Comparison of ENCODE assay signal across 1 cellular context in the genomic region with DNA sequence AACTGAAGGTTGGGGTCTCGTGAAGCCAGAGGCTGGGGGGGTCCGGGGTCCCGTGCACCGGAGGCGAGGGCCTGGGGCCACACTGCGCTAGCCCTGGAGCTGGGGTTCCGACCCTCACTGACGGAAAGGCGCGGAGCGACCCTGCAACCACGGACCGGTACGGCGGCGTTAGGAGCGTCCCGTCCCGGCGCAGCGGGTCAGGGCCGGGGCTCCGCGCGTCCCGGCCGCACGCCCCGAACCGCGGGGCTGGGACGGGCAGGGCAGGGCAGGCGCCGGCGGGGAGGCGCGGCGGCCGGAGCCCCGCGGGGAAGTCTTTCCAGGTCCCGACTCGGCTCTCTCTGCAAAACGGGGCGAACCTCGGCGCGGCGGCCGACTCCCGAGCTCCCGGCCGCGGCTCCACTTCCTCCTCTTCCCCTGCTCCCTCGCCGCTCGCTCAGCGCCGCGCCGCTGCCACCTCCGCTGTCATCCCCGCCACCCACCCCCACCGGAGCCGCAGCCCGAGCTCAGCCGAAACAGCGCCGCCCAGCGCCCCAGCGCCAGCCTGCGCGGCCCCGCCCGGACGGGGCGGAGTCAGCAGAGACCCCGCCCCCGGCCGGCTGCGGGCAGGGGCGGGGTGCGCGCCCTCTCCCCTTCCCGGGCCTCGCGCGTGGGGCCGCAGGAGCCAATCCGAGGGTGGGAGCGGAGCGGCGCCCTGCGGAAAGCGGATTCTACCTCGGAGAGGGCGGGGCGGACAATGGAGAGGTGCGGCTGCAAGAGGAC.
TF ChIP-seq lines count a peak whose summit lies in the region.

A gene with protein sequence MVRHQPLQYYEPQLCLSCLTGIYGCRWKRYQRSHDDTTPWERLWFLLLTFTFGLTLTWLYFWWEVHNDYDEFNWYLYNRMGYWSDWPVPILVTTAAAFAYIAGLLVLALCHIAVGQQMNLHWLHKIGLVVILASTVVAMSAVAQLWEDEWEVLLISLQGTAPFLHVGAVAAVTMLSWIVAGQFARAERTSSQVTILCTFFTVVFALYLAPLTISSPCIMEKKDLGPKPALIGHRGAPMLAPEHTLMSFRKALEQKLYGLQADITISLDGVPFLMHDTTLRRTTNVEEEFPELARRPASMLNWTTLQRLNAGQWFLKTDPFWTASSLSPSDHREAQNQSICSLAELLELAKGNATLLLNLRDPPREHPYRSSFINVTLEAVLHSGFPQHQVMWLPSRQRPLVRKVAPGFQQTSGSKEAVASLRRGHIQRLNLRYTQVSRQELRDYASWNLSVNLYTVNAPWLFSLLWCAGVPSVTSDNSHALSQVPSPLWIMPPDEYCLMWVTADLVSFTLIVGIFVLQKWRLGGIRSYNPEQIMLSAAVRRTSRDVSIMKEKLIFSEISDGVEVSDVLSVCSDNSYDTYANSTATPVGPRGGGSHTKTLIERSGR (minus strand): TSS at position 509 of the 759 bp plus-strand sequence. CDS start 48,206 bp downstream, outside the sequence.

TF ChIP-seq in HepG2, 621 proteins besides CTCF, POLR2A, EP300 and RAD21 (continued from another document and continues in another):
- TF ChIP-seq MEIS1 (CRISPR knock-in tag; IDR thresholded peaks at IDR 0.05; ENCODE audit: borderline replicate concordance) = no peak
- no peak for TF ChIP-seq MTA1 (CRISPR knock-in tag; IDR thresholded peaks at IDR 0.05; ENCODE audit: borderline replicate concordance)
- peak; percentile 66 for TF ChIP-seq YY1 (IDR thresholded peaks at IDR 0.05; ENCODE audit: insufficient read depth, insufficient replicate concordance, low read depth, low read length)
- TF ChIP-seq ZNF556 (CRISPR knock-in tag; IDR thresholded peaks at IDR 0.05; ENCODE audit: borderline replicate concordance) = no peak
- TF ChIP-seq, protein P1, sequence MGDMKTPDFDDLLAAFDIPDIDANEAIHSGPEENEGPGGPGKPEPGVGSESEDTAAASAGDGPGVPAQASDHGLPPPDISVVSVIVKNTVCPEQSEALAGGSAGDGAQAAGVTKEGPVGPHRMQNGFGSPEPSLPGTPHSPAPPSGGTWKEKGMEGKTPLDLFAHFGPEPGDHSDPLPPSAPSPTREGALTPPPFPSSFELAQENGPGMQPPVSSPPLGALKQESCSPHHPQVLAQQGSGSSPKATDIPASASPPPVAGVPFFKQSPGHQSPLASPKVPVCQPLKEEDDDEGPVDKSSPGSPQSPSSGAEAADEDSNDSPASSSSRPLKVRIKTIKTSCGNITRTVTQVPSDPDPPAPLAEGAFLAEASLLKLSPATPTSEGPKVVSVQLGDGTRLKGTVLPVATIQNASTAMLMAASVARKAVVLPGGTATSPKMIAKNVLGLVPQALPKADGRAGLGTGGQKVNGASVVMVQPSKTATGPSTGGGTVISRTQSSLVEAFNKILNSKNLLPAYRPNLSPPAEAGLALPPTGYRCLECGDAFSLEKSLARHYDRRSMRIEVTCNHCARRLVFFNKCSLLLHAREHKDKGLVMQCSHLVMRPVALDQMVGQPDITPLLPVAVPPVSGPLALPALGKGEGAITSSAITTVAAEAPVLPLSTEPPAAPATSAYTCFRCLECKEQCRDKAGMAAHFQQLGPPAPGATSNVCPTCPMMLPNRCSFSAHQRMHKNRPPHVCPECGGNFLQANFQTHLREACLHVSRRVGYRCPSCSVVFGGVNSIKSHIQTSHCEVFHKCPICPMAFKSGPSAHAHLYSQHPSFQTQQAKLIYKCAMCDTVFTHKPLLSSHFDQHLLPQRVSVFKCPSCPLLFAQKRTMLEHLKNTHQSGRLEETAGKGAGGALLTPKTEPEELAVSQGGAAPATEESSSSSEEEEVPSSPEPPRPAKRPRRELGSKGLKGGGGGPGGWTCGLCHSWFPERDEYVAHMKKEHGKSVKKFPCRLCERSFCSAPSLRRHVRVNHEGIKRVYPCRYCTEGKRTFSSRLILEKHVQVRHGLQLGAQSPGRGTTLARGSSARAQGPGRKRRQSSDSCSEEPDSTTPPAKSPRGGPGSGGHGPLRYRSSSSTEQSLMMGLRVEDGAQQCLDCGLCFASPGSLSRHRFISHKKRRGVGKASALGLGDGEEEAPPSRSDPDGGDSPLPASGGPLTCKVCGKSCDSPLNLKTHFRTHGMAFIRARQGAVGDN (CRISPR knock-in tag; IDR thresholded peaks at IDR 0.05) = peak; percentile 57
- TF ChIP-seq ZNF788 (CRISPR knock-in tag; IDR thresholded peaks at IDR 0.05; ENCODE audit: borderline replicate concordance) = no peak
- 0 out of 2 replicates have a peak, but pooled peaks have one; percentile 1 for TF ChIP-seq TBX2 (CRISPR knock-in tag; IDR thresholded peaks at IDR 0.05; ENCODE audit: borderline replicate concordance)
- TF ChIP-seq, protein P2, sequence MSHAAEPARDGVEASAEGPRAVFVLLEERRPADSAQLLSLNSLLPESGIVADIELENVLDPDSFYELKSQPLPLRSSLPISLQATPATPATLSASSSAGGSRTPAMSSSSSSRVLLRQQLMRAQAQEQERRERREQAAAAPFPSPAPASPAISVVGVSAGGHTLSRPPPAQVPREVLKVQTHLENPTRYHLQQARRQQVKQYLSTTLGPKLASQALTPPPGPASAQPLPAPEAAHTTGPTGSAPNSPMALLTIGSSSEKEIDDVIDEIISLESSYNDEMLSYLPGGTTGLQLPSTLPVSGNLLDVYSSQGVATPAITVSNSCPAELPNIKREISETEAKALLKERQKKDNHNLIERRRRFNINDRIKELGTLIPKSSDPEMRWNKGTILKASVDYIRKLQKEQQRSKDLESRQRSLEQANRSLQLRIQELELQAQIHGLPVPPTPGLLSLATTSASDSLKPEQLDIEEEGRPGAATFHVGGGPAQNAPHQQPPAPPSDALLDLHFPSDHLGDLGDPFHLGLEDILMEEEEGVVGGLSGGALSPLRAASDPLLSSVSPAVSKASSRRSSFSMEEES (CRISPR knock-in tag; IDR thresholded peaks at IDR 0.05) = no peak
- TF ChIP-seq RXRA (CRISPR knock-in tag; IDR thresholded peaks at IDR 0.05) = peak; percentile 22; the same call in 1 of the 2 replicates
- no peak for TF ChIP-seq ZNF660 (CRISPR knock-in tag; IDR thresholded peaks at IDR 0.05; ENCODE audit: borderline replicate concordance, low read depth)
- TF ChIP-seq ZNF546 (CRISPR knock-in tag; conservative IDR thresholded peaks at IDR 0.05) = no peak
- TF ChIP-seq, protein P3, sequence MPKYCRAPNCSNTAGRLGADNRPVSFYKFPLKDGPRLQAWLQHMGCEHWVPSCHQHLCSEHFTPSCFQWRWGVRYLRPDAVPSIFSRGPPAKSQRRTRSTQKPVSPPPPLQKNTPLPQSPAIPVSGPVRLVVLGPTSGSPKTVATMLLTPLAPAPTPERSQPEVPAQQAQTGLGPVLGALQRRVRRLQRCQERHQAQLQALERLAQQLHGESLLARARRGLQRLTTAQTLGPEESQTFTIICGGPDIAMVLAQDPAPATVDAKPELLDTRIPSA (CRISPR knock-in tag; IDR thresholded peaks at IDR 0.05; ENCODE audit: borderline replicate concordance) = no peak
- TF ChIP-seq ZBTB21 (CRISPR knock-in tag; IDR thresholded peaks at IDR 0.05) = no peak
- TF ChIP-seq NFE2L2 (IDR thresholded peaks at IDR 0.05; ENCODE audit: low read length) = no peak
- no peak for TF ChIP-seq NFIB (CRISPR knock-in tag; IDR thresholded peaks at IDR 0.05; ENCODE audit: borderline replicate concordance)
- TF ChIP-seq HNRNPLL (IDR thresholded peaks at IDR 0.05; ENCODE audit: low read depth, low read length, poor library complexity, severe bottlenecking) = peak; percentile 27
- TF ChIP-seq ZNF816 (CRISPR knock-in tag; IDR thresholded peaks at IDR 0.05; ENCODE audit: borderline replicate concordance) = no peak
- TF ChIP-seq, protein P4, sequence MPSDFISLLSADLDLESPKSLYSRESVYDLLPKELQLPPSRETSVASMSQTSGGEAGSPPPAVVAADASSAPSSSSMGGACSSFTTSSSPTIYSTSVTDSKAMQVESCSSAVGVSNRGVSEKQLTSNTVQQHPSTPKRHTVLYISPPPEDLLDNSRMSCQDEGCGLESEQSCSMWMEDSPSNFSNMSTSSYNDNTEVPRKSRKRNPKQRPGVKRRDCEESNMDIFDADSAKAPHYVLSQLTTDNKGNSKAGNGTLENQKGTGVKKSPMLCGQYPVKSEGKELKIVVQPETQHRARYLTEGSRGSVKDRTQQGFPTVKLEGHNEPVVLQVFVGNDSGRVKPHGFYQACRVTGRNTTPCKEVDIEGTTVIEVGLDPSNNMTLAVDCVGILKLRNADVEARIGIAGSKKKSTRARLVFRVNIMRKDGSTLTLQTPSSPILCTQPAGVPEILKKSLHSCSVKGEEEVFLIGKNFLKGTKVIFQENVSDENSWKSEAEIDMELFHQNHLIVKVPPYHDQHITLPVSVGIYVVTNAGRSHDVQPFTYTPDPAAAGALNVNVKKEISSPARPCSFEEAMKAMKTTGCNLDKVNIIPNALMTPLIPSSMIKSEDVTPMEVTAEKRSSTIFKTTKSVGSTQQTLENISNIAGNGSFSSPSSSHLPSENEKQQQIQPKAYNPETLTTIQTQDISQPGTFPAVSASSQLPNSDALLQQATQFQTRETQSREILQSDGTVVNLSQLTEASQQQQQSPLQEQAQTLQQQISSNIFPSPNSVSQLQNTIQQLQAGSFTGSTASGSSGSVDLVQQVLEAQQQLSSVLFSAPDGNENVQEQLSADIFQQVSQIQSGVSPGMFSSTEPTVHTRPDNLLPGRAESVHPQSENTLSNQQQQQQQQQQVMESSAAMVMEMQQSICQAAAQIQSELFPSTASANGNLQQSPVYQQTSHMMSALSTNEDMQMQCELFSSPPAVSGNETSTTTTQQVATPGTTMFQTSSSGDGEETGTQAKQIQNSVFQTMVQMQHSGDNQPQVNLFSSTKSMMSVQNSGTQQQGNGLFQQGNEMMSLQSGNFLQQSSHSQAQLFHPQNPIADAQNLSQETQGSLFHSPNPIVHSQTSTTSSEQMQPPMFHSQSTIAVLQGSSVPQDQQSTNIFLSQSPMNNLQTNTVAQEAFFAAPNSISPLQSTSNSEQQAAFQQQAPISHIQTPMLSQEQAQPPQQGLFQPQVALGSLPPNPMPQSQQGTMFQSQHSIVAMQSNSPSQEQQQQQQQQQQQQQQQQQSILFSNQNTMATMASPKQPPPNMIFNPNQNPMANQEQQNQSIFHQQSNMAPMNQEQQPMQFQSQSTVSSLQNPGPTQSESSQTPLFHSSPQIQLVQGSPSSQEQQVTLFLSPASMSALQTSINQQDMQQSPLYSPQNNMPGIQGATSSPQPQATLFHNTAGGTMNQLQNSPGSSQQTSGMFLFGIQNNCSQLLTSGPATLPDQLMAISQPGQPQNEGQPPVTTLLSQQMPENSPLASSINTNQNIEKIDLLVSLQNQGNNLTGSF (CRISPR knock-in tag; IDR thresholded peaks at IDR 0.05) = no peak
- no peak for TF ChIP-seq ZSCAN12 (CRISPR knock-in tag; IDR thresholded peaks at IDR 0.05)
- no peak for TF ChIP-seq NCOR1 (IDR thresholded peaks at IDR 0.05; ENCODE audit: borderline replicate concordance, low read length)
- no peak for TF ChIP-seq GATA4 (IDR thresholded peaks at IDR 0.05; ENCODE audit: borderline replicate concordance, low read depth)
- TF ChIP-seq ATF7 (IDR thresholded peaks at IDR 0.05) = no peak
- no peak for TF ChIP-seq ATF7 (CRISPR knock-in tag; IDR thresholded peaks at IDR 0.05)
- 0 out of 2 replicates have a peak, but pooled peaks have one; percentile 27 for TF ChIP-seq SOX13 (IDR thresholded peaks at IDR 0.05)
- TF ChIP-seq SOX13 (CRISPR knock-in tag; conservative IDR thresholded peaks at IDR 0.05 in 1 of 2, IDR thresholded peaks at IDR 0.05 in 1 of 2) = peak in 1 of 2 experiments; percentile 47; a peak in 1 of 4 replicates
- no peak for TF ChIP-seq ERF (CRISPR knock-in tag; IDR thresholded peaks at IDR 0.05)
- TF ChIP-seq, protein P5, sequence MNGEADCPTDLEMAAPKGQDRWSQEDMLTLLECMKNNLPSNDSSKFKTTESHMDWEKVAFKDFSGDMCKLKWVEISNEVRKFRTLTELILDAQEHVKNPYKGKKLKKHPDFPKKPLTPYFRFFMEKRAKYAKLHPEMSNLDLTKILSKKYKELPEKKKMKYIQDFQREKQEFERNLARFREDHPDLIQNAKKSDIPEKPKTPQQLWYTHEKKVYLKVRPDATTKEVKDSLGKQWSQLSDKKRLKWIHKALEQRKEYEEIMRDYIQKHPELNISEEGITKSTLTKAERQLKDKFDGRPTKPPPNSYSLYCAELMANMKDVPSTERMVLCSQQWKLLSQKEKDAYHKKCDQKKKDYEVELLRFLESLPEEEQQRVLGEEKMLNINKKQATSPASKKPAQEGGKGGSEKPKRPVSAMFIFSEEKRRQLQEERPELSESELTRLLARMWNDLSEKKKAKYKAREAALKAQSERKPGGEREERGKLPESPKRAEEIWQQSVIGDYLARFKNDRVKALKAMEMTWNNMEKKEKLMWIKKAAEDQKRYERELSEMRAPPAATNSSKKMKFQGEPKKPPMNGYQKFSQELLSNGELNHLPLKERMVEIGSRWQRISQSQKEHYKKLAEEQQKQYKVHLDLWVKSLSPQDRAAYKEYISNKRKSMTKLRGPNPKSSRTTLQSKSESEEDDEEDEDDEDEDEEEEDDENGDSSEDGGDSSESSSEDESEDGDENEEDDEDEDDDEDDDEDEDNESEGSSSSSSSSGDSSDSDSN (CRISPR knock-in tag; IDR thresholded peaks at IDR 0.05) = peak; percentile 91
- TF ChIP-seq KLF12 (CRISPR knock-in tag; IDR thresholded peaks at IDR 0.05; ENCODE audit: borderline replicate concordance) = 0 out of 2 replicates have a peak, but pooled peaks have one; percentile 40
- TF ChIP-seq EEA1 (CRISPR knock-in tag; IDR thresholded peaks at IDR 0.05; ENCODE audit: borderline replicate concordance) = no peak
- TF ChIP-seq ZNF335 (CRISPR knock-in tag; IDR thresholded peaks at IDR 0.05) = no peak
- no peak for TF ChIP-seq ZNF207 (IDR thresholded peaks at IDR 0.05; ENCODE audit: borderline replicate concordance)
- TF ChIP-seq ZNF263 (CRISPR knock-in tag; IDR thresholded peaks at IDR 0.05) = no peak
- no peak for TF ChIP-seq ZNF234 (CRISPR knock-in tag; conservative IDR thresholded peaks at IDR 0.05)
- TF ChIP-seq, protein P6, sequence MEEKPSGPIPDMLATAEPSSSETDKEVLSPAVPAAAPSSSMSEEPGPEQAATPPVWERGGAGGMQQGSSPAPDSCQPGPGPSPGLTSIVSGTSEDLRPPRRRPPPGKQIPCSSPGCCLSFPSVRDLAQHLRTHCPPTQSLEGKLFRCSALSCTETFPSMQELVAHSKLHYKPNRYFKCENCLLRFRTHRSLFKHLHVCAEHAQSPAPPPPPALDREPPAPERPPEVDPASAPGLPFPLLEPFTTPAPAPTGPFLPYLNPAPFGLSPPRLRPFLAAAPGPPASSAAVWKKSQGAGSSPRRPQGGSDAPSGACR (CRISPR knock-in tag; IDR thresholded peaks at IDR 0.05) = peak; percentile 85; the same call in 1 of the 2 replicates
- peak; percentile 78; the same call in 1 of the 2 replicates for TF ChIP-seq EED (CRISPR knock-in tag; IDR thresholded peaks at IDR 0.05)
- TF ChIP-seq, protein P7, sequence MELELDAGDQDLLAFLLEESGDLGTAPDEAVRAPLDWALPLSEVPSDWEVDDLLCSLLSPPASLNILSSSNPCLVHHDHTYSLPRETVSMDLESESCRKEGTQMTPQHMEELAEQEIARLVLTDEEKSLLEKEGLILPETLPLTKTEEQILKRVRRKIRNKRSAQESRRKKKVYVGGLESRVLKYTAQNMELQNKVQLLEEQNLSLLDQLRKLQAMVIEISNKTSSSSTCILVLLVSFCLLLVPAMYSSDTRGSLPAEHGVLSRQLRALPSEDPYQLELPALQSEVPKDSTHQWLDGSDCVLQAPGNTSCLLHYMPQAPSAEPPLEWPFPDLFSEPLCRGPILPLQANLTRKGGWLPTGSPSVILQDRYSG (CRISPR knock-in tag; IDR thresholded peaks at IDR 0.05) = no peak
- TF ChIP-seq HNRNPL (IDR thresholded peaks at IDR 0.05; ENCODE audit: low read depth, low read length) = no peak
- TF ChIP-seq KAT7 (CRISPR knock-in tag; IDR thresholded peaks at IDR 0.05; ENCODE audit: borderline replicate concordance) = no peak
